11 cellular contexts compared by ENCODE assay signal in the genomic region with DNA sequence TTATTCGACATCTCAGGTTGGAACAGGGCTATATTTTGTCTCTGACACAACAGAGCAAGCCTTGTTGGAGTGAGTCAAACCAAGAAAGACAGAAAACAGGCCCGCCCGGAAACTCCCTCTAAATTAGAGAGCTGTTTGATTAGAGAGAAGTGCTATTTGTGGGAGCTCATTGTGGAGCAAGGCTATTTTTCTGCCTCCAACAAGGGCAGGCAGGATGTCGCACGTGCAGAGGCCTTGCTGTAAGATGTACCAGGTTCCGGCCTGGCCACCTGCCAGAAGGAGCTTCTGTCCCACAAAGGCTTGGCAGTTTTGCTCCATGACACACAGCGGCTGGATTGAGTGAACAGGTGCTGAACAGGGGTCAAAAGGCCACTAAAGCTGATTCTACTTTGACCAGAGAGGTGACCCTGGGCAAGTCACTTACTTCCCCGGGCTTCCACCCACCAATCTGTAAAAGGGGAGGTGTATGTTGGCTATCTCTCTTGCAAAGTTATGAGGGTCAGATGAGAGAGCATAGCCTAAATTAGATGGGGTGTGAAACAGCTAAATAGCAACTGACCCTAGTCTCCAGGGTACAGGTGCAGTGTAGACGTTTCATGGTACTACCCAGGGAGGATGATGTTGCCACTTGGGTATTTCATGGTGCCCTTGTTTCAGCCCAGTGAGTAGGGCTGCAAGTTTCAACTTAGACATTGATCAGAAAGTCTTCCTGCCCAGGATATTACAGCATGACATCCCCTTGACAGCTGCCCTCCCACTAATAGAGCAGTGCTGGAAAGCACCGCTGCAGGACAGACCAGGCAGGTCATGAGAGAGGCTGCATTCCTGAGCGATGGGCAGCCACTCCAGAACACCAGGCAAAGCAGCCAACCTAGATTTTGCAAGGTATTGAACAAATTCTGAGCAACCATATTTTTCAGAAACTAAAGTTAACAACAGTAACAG.
DNase-seq lines count a peak whose midpoint lies in the region; ATAC-seq, FAIRE-seq and TF ChIP-seq lines count a peak whose summit lies in the region.
"Had no signal": no experiment of that assay in that cellular context is flagged by ENCODE, and none has a peak within 500 bp of the region (broad histone marks: within the 10 kb centered on the region; RNA-seq: fewer than 3 reads in every experiment).

No MANE protein-coding gene starts in this region.

- CTCF ChIA-PET in activated naive CD4-positive, alpha-beta T cell treated with anti-CD3 and anti-CD28 coated beads, Interleukin-2, amount 10 ng/mL, durations not matched to agents 7 days and 5 days (lab: Charles Lee) = no interaction called here

- no peaks in the 10 kb centered on the region for H3K36me3 ChIP-seq in GM06990 (ENCODE audit: control insufficient read depth, insufficient read depth, low read length)
- H3K36me3 ChIP-seq in bronchial epithelial cell (ENCODE audit: control insufficient read depth, insufficient read depth, low read length) = no peaks in the 10 kb centered on the region
- H3K36me3 ChIP-seq: ovary had no signal

- H3K4me3 Mint-ChIP-seq in activated naive CD4-positive, alpha-beta T cell treated with anti-CD3 and anti-CD28 coated beads, Interleukin-2, amount 10 ng/mL, durations not matched to agents 7 days and 5 days = no peak overlapping the region
- H3K4me3 Mint-ChIP-seq: IgD-negative memory B cell had no signal

- H3K27ac Mint-ChIP-seq in activated naive CD4-positive, alpha-beta T cell treated with anti-CD3 and anti-CD28 coated beads, Interleukin-2, amount 10 ng/mL, durations not matched to agents 7 days and 5 days = no peak overlapping the region
- H3K27ac Mint-ChIP-seq: IgD-negative memory B cell had no signal

- DNase-seq in GM06990 (ENCODE audit: extremely low read depth, insufficient read length) (peak; percentile 74), bronchial epithelial cell (ENCODE audit: low read depth) (peak; percentile 17), OCI-M2 (lab: John Stamatoyannopoulos, UW; ENCODE audit: unreplicated experiment) (no peak), foreskin fibroblast (no peak), NOMO-1 treated with dmso at 0.1 percent for 144 hours (lab: John Stamatoyannopoulos, UW; ENCODE audit: unreplicated experiment) (no peak)
- DNase-seq in activated naive CD4-positive, alpha-beta T cell treated with anti-CD3 and anti-CD28 coated beads, Interleukin-2, amount 10 ng/mL, durations not matched to agents 7 days and 5 days = no peak
- DNase-seq: central memory CD4-positive, alpha-beta T cell had no signal

- no peaks in the 10 kb centered on the region for H3K9me3 Mint-ChIP-seq in activated naive CD4-positive, alpha-beta T cell treated with anti-CD3 and anti-CD28 coated beads, Interleukin-2, amount 10 ng/mL, durations not matched to agents 7 days and 5 days
- H3K9me3 Mint-ChIP-seq: IgD-negative memory B cell had no signal

- no peak for TF ChIP-seq CTCF in GM06990 (IDR thresholded peaks at IDR 0.05; ENCODE audit: insufficient read depth, low read length, poor library complexity, severe bottlenecking)
- no peak for TF ChIP-seq CTCF in bronchial epithelial cell (IDR thresholded peaks at IDR 0.05; ENCODE audit: insufficient read depth, low read length, severe bottlenecking)
- no peak for TF ChIP-seq CTCF in foreskin fibroblast (IDR thresholded peaks at IDR 0.05; ENCODE audit: low read depth, low read length)

- FAIRE-seq in bronchial epithelial cell (lab: Jason Lieb, UNC) = no peak

- H3K4me1 Mint-ChIP-seq in activated naive CD4-positive, alpha-beta T cell treated with anti-CD3 and anti-CD28 coated beads, Interleukin-2, amount 10 ng/mL, durations not matched to agents 7 days and 5 days = no peaks in the 10 kb centered on the region

- H3K27me3 ChIP-seq in GM06990 (replicated peaks; ENCODE audit: control insufficient read depth, insufficient read depth, low read length) = no peaks in the 10 kb centered on the region
- no peaks in the 10 kb centered on the region for H3K27me3 ChIP-seq in bronchial epithelial cell (ENCODE audit: control insufficient read depth, insufficient read depth, low read length)
- H3K27me3 ChIP-seq: ovary had no signal

- H3K4me3 ChIP-seq in GM06990 (replicated peaks; ENCODE audit: low read depth, low read length) (no peak overlapping the region), bronchial epithelial cell (ENCODE audit: low read depth, low read length) (no peak overlapping the region), foreskin fibroblast (ENCODE audit: low read depth in 1 of 2, low read length in 2 of 2) (no peak overlapping the region)
- H3K4me3 ChIP-seq: ovary had no signal

- H3K27me3 Mint-ChIP-seq in activated naive CD4-positive, alpha-beta T cell treated with anti-CD3 and anti-CD28 coated beads, Interleukin-2, amount 10 ng/mL, durations not matched to agents 7 days and 5 days = peaks cover 7% of the 10 kb centered on the region

- ATAC-seq in GM19397 (IDR thresholded peaks at IDR 0.05; ENCODE audit: unreplicated experiment) = peak; percentile 71
- ATAC-seq in HG03095 (IDR thresholded peaks at IDR 0.05; ENCODE audit: unreplicated experiment) = peak; percentile 69

- no peaks in the 10 kb centered on the region for H3K36me3 Mint-ChIP-seq in activated naive CD4-positive, alpha-beta T cell treated with anti-CD3 and anti-CD28 coated beads, Interleukin-2, amount 10 ng/mL, durations not matched to agents 7 days and 5 days
- H3K36me3 Mint-ChIP-seq: IgD-negative memory B cell had no signal

Comparison
In these comparisons a context has a peak if more than half of its experiments do, and no peak if none do; other contexts are left out.
1. DNase-seq: peak in GM06990 (single experiment) and bronchial epithelial cell (single experiment); none in OCI-M2 (single experiment), foreskin fibroblast (0 of 2), activated naive CD4-positive, alpha-beta T cell treated with anti-CD3 and anti-CD28 coated beads, Interleukin-2, amount 10 ng/mL, durations not matched to agents 7 days and 5 days (single experiment) and NOMO-1 treated with dmso at 0.1 percent for 144 hours (single experiment).